In the genomic region with DNA sequence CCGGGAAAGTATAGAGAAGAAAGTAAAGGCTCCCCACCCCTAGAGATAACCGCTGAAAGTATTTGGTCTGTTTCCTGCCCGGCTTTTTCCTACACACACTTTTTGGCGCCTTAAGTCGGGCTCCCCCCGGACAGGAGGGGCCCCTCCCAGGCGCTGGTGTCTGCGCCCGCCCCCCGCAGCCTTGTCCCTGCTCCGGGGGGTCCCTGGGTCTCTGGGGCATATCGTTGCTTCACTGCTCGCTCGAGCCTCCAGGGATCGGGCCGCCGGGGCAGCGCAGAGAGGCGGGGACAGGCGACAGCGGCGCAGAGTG, we compare ENCODE assay signal across 9 cellular contexts. TPM values are rescaled to one million over a fixed set of nuclear protein-coding genes. Genes with fewer than 3 reads are reported as not detected.
DNase-seq lines count a peak whose midpoint lies in the region; ATAC-seq and TF ChIP-seq lines count a peak whose summit lies in the region.
"Had no signal": no experiment of that assay in that cellular context is flagged by ENCODE, and none has a peak within 500 bp of the region (broad histone marks: within the 10 kb centered on the region; RNA-seq: fewer than 3 reads in every experiment).

No MANE protein-coding gene starts in this region.

- no TSS peak for BruUV-seq in PC-9 (replicated peaks; lab: Mats Ljungman, UMichigan)

- no peak overlapping the region for H3K27ac ChIP-seq in PC-9

- CTCF ChIA-PET in PC-9 (lab: Charles Lee), result no interaction called here

- H3F3A ChIP-seq in PC-9 (ENCODE audit: insufficient read depth, low read depth), result peaks cover 8% of the 10 kb centered on the region; the same call in 1 of the 2 replicates

- H3K9me2 ChIP-seq in PC-9 (ENCODE audit: insufficient read depth), result no peaks in the 10 kb centered on the region

- DNase-seq in PC-9 (peak in 1 of 2 experiments; percentile 8), fibroblast of the aortic adventitia (ENCODE audit: low read depth) (no peak), skeletal muscle cell (ENCODE audit: low read depth) (no peak), NCI-H69 (lab: John Stamatoyannopoulos, UW) (no peak)
- DNase-seq: GOT3 had no signal

- intact Hi-C loops in PC-9 (cut with micrococcal nuclease; ENCODE audit: unreplicated experiment), result no loop called here

- POLR2A ChIA-PET in PC-9 (lab: Charles Lee; ENCODE audit: unreplicated experiment), result no interaction called here

- no peaks in the 10 kb centered on the region for H3K36me3 ChIP-seq in PC-9 (ENCODE audit: low read depth)

- H3K27me3 ChIP-seq in PC-9 (ENCODE audit: insufficient read depth, low read depth), result no peaks in the 10 kb centered on the region

- H3K9me3 ChIP-seq in PC-9 (ENCODE audit: insufficient read depth, low read depth), result no peaks in the 10 kb centered on the region

- H3K4me1 ChIP-seq in PC-9 (replicated peaks; ENCODE audit: insufficient read depth), result peaks cover 27% of the 10 kb centered on the region

- peaks cover 11% of the 10 kb centered on the region for H4K20me1 ChIP-seq in PC-9 (ENCODE audit: insufficient read depth)

- H3K4me2 ChIP-seq in PC-9, result peak overlapping the region; percentile 84

- ATAC-seq in GM19452 (IDR thresholded peaks at IDR 0.05; ENCODE audit: unreplicated experiment) (peak; percentile 6), GM21526 (IDR thresholded peaks at IDR 0.05; ENCODE audit: low FRiP score, unreplicated experiment) (no peak), HG03196 (IDR thresholded peaks at IDR 0.05; ENCODE audit: unreplicated experiment) (no peak), HG02623 (IDR thresholded peaks at IDR 0.05; ENCODE audit: unreplicated experiment) (no peak)

- peak overlapping the region; percentile 57 for H3K4me3 ChIP-seq in PC-9
- peak overlapping the region; percentile 9 for H3K4me3 ChIP-seq in fibroblast of the aortic adventitia (ENCODE audit: low read depth, low read length)
- peak overlapping the region; percentile 29 for H3K4me3 ChIP-seq in skeletal muscle cell (ENCODE audit: low read depth, low read length)

- H3K79me2 ChIP-seq in PC-9 (ENCODE audit: low read depth), result peaks cover 3% of the 10 kb centered on the region; the same call in 1 of the 2 replicates

- no peak for TF ChIP-seq CTCF in PC-9 (conservative IDR thresholded peaks at IDR 0.05)
- TF ChIP-seq CTCF in fibroblast of the aortic adventitia (IDR thresholded peaks at IDR 0.05; ENCODE audit: insufficient read depth, low read length), result no peak

- peak overlapping the region; percentile 82; the same call in 1 of the 2 replicates for H2AFZ ChIP-seq in PC-9

RNA-seq across cellular contexts. Expression of a gene that starts 0.9 kb away (rescaled TPM):
- total RNA-seq in PC-9 (2021), result 17.5 and 21.2 TPM in 2 replicates
- 1.3 and 1.8 TPM in 2 replicates for total RNA-seq in fibroblast of the aortic adventitia (ENCODE audit: low replicate concordance)

RNA-seq across cellular contexts. Expression of a gene that starts 6.0 kb away (rescaled TPM):
- 184 and 199 TPM in 2 replicates for total RNA-seq in PC-9 (2021)
- 159 and 311 TPM in 2 replicates for total RNA-seq in fibroblast of the aortic adventitia (ENCODE audit: low replicate concordance)

RNA-seq across cellular contexts. Expression of a gene that starts 8.1 kb away (rescaled TPM):
- total RNA-seq in PC-9 (2021) (137 and 142 TPM in 2 replicates), fibroblast of the aortic adventitia (ENCODE audit: low replicate concordance) (20.0 and 27.7 TPM in 2 replicates)

RNA-seq across cellular contexts. Expression of a gene that starts 15.5 kb away (rescaled TPM):
- total RNA-seq in PC-9 (2021) (87.4 and 99.7 TPM in 2 replicates), fibroblast of the aortic adventitia (ENCODE audit: low replicate concordance) (61.7 and 135 TPM in 2 replicates)

RNA-seq across cellular contexts. Expression of a gene that starts 15.9 kb away (rescaled TPM):
- 30.4 and 43.6 TPM in 2 replicates for total RNA-seq in PC-9 (2021)
- 164 and 252 TPM in 2 replicates for total RNA-seq in fibroblast of the aortic adventitia (ENCODE audit: low replicate concordance)
